In the genomic region with DNA sequence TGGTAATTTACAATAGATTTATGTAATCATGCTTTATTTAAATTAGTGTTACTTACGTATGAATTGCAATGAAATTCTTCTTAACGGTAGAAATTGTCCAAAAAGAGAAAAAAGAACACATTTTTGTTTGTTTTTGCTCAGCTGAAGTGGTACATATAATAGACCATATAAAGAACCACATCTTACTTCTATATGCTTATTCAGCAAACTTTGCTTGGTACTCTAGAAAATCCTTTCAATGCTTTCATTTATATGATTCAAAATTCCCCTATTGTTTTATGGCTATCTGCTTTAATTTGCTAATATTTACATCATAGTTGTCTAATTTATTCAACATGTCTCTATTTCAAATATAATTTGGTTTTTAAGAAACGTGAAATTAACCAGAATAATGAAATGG, we compare ENCODE assay signal across 27 cellular contexts.
"Had no signal": no experiment of that assay in that cellular context is flagged by ENCODE, and none has a peak within 500 bp of the region (broad histone marks: within the 10 kb centered on the region; RNA-seq: fewer than 3 reads in every experiment).

No MANE protein-coding gene starts in this region.

- H3K9me3 ChIP-seq: colonic mucosa, esophagus muscularis mucosa, esophagus squamous epithelium, gastrocnemius medialis, gastroesophageal sphincter, heart right ventricle had no signal

- DNase-seq: colonic mucosa; cortex of kidney; dermis blood vessel endothelial cell; dorsolateral prefrontal cortex; effector CD4-positive, alpha-beta T cell; effector CD8-positive, alpha-beta T cell; effector memory CD4-positive, alpha-beta T cell; effector memory CD8-positive, alpha-beta T cell; endodermal cell; erythroblast; esophagus squamous epithelium; foreskin fibroblast; foreskin keratinocyte; foreskin melanocyte; gastrocnemius medialis; glutamatergic neuron; heart left ventricle; heart right ventricle had no signal

- FAIRE-seq: colon, endometrium, endothelial cell of umbilical vein, frontal cortex had no signal

- H3K27me3 ChIP-seq: colonic mucosa, esophagus muscularis mucosa, esophagus squamous epithelium, foreskin keratinocyte, gastrocnemius medialis, gastroesophageal sphincter, heart left ventricle, heart right ventricle had no signal

- H3K27ac ChIP-seq: colonic mucosa, coronary artery, dorsolateral prefrontal cortex, epithelial cell of prostate, esophagus muscularis mucosa, esophagus squamous epithelium, foreskin keratinocyte, gastrocnemius medialis, gastroesophageal sphincter, heart left ventricle, heart right ventricle had no signal

- ATAC-seq: effector memory CD8-positive, alpha-beta T cell; esophagus mucosa; foreskin keratinocyte; gastrocnemius medialis; gastroesophageal sphincter; heart left ventricle; heart right ventricle had no signal

- H3K4me3 ChIP-seq: colonic mucosa, coronary artery, dorsolateral prefrontal cortex, esophagus muscularis mucosa, esophagus squamous epithelium, gastrocnemius medialis, gastroesophageal sphincter, heart left ventricle, heart right ventricle had no signal

- H3K4me1 ChIP-seq: colonic mucosa, esophagus muscularis mucosa, esophagus squamous epithelium, foreskin keratinocyte, gastrocnemius medialis, gastroesophageal sphincter, heart left ventricle, heart right ventricle had no signal

- H3K36me3 ChIP-seq: colonic mucosa, esophagus muscularis mucosa, esophagus squamous epithelium, gastrocnemius medialis, gastroesophageal sphincter, heart left ventricle, heart right ventricle had no signal
